24 cellular contexts compared by ENCODE assay signal in the genomic region with DNA sequence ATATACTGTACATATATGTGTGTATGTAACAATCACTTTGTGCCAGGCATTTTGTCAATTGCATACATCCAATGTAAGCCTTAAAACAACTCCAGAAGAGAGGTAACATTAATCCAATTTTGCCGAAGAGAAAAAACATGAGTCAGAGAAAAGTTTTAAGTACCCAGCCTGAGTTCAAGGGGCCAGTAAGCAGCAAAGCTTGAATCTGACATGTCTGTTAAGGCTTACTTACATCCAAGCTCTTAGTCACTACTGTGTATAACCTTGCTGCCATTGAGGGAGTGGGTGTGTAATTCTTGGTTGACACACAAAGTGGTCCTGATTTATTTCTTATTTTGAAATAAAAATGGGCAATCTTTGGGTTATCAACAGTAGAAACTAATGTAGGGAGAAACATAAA.
DNase-seq lines count a peak whose midpoint lies in the region; ATAC-seq and TF ChIP-seq lines count a peak whose summit lies in the region.
"Had no signal": no experiment of that assay in that cellular context is flagged by ENCODE, and none has a peak within 500 bp of the region (broad histone marks: within the 10 kb centered on the region; RNA-seq: fewer than 3 reads in every experiment).

No MANE protein-coding gene starts in this region.

- dilution Hi-C loops in mammary epithelial cell (cut with HindIII; ENCODE audit: low sequenced_read_pairs): no loop called here

- WGBS in mammary epithelial cell (ENCODE audit: low coverage, missing lambda C conversion rate): 90% methylated on average over 1 of the region's 1 CpG

- DNase-seq in ELR (ENCODE audit: low read depth): peak; percentile 46
- DNase-seq in NCI-H226: peak; percentile 6
- DNase-seq in mammary epithelial cell: peak; percentile 8
- peak; percentile 89 for DNase-seq in iris pigment epithelial cell (ENCODE audit: low read depth)
- no peak for DNase-seq in NCI-H1105 (lab: John Stamatoyannopoulos, UW)
- DNase-seq: activated CD4-positive, alpha-beta memory T cell treated with anti-CD3 and anti-CD28 coated beads, Interleukin-2, amount 10 ng/mL, durations not matched to agents 7 days and 5 days; activated naive CD4-positive, alpha-beta T cell treated with anti-CD3 and anti-CD28 coated beads, Interleukin-2, amount 50 U/mL, for 16 hours; activated T-cell treated with anti-CD3 and anti-CD28 coated beads, Interleukin-2, amount 50 U/mL, for 48 hours; DND-41; dorsolateral prefrontal cortex; hippocampal formation; kidney; NCI-H1436; NCI-H2171 treated with DMSO at 0.1 percent for 48 hours; NCI-H748 treated with DMSO at 0.1 percent for 48 hours; ovary; right lobe of liver; stimulated activated naive B cell treated with anti-CD40 and anti-IgM and Interleukin-4, amounts not matched to agents 10 μg/mL and 1 μg/mL and 100 μg/mL, for 72 hours had no signal

- H4K20me1 ChIP-seq in mammary epithelial cell (ENCODE audit: insufficient read depth, low read length): no peaks in the 10 kb centered on the region

- TF ChIP-seq CTCF in mammary epithelial cell (conservative IDR thresholded peaks at IDR 0.05 in 1 of 2, IDR thresholded peaks at IDR 0.05 in 1 of 2; ENCODE audit: extremely low read depth in 1 of 2, insufficient read depth in 1 of 2, low read depth in 1 of 2, low read length in 2 of 2): no peak

- no peak overlapping the region for H3K4me2 ChIP-seq in mammary epithelial cell (ENCODE audit: insufficient read depth, low read depth, low read length)

- ATAC-seq in GM19023 (IDR thresholded peaks at IDR 0.05; ENCODE audit: unreplicated experiment) (no peak), GM18519 (IDR thresholded peaks at IDR 0.05; ENCODE audit: low FRiP score, unreplicated experiment) (no peak), GM19395 (IDR thresholded peaks at IDR 0.05; ENCODE audit: unreplicated experiment) (no peak)
- ATAC-seq: right lobe of liver; stimulated activated naive B cell treated with anti-CD40 and anti-IgM and Interleukin-4, amounts not matched to agents 10 μg/mL and 1 μg/mL and 100 μg/mL, for 72 hours; WTC11 had no signal

- no peaks in the 10 kb centered on the region for H3K9me3 ChIP-seq in mammary epithelial cell (replicated peaks; ENCODE audit: insufficient read depth, low read length)
- H3K9me3 ChIP-seq: esophagus muscularis mucosa, ovary, right lobe of liver, SJSA1 had no signal

- no peak overlapping the region for H3K9ac ChIP-seq in mammary epithelial cell (ENCODE audit: insufficient read depth, low read length)

- H3K27me3 ChIP-seq in mammary epithelial cell (ENCODE audit: insufficient read depth, low read length): no peaks in the 10 kb centered on the region
- H3K27me3 ChIP-seq: dorsolateral prefrontal cortex, esophagus muscularis mucosa, ovary, right lobe of liver, SJSA1 had no signal

- CTCF ChIA-PET in mammary epithelial cell (lab: Charles Lee; ENCODE audit: low non-redundant PET): no interaction called here

- H3K36me3 ChIP-seq in mammary epithelial cell (ENCODE audit: insufficient read depth, low read length): no peaks in the 10 kb centered on the region
- H3K36me3 ChIP-seq: esophagus muscularis mucosa, ovary, right lobe of liver, SJSA1 had no signal

- no TSS peak for BruUV-seq in mammary epithelial cell (replicated peaks; lab: Mats Ljungman, UMichigan)

- H3K4me1 ChIP-seq in mammary epithelial cell (ENCODE audit: insufficient read depth, low read length): peaks cover 4% of the 10 kb centered on the region

- H3K79me2 ChIP-seq in mammary epithelial cell (ENCODE audit: insufficient read depth, low read length): no peaks in the 10 kb centered on the region

- intact Hi-C loops in mammary epithelial cell (cut with micrococcal nuclease): no loop called here

- in situ Hi-C loops in mammary epithelial cell (cut with MboI; ENCODE audit: low sequenced_read_pairs in 2 of 2): no loop called here

- no peak overlapping the region for H3K4me3 ChIP-seq in mammary epithelial cell (replicated peaks in 1 of 3; ENCODE audit: insufficient read depth in 1 of 3, low read depth in 2 of 3, low read length in 3 of 3)
- H3K4me3 ChIP-seq: dorsolateral prefrontal cortex, esophagus muscularis mucosa, ovary, right lobe of liver, SJSA1 had no signal

- no peak overlapping the region for H2AFZ ChIP-seq in mammary epithelial cell (ENCODE audit: low read depth, low read length)

- no peak overlapping the region for H3K27ac ChIP-seq in mammary epithelial cell (ENCODE audit: insufficient read depth, low read depth, low read length)
- H3K27ac ChIP-seq: dorsolateral prefrontal cortex, esophagus muscularis mucosa, ovary, right lobe of liver, SJSA1 had no signal
